12 cellular contexts compared by ENCODE assay signal in the genomic region with DNA sequence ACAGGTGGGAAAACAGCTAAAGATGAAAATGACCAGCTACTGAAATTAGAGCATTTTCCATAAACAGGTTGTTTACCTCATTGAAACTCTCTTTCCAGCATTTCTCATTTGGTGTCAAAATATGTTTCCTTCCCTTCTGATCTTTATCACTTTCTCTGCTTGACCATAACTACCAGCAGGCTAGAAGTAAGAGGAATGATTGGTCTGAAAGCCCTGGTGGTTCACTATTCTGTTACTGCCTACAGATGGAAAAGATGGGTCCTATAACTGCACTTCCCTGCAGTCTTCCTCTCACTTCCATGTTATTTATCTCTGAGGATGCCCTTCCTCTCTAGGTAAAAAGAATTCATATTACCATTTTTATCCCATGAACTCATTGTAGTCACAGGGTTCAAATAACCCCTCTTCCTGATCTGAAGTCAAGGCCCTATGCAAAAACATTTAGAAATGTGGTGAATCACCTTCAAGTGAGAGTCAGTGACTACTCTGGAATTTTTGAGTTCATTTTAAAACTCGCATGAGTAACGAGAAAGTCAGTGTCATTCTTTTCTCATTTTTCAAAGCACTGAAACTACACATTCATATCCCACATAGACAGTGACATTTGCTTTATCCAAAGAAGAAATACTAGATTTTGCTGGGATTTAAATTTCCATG. TPM values are rescaled to one million over a fixed set of nuclear protein-coding genes. Genes with fewer than 3 reads are reported as not detected.
A peak's percentile ranks its signal among the peaks of the same experiment; 100 is the strongest.
DNase-seq lines count a peak whose midpoint lies in the region; ATAC-seq and TF ChIP-seq lines count a peak whose summit lies in the region.
"Had no signal": no experiment of that assay in that cellular context is flagged by ENCODE, and none has a peak within 500 bp of the region (broad histone marks: within the 10 kb centered on the region; RNA-seq: fewer than 3 reads in every experiment).

No MANE protein-coding gene starts in this region.

- TF ChIP-seq POLR2A in Peyer's patch (IDR thresholded peaks at IDR 0.05), result no peak

- DNase-seq in EH (ENCODE audit: low read depth) (peak; percentile 93), Panc1 (ENCODE audit: low read depth, low spot score) (peak; percentile 35), epithelial cell of prostate (ENCODE audit: low read depth, low spot score) (peak; percentile 76), osteocyte (ENCODE audit: extremely low spot score, unreplicated experiment) (no peak), natural killer cell (no peak), Peyer's patch (no peak)
- no peak for DNase-seq in stimulated activated CD4-positive, alpha-beta T cell treated with anti-CD3 and anti-CD28 coated beads, Interleukin-15, amount 100 ng/mL, for 24 hours
- DNase-seq: activated CD4-positive, alpha-beta memory T cell treated with anti-CD3 and anti-CD28 coated beads, Interleukin-2, amount 10 ng/mL, durations not matched to agents 7 days and 5 days; NCI-H2227 treated with DMSO at 0.1 percent for 48 hours; SJCRH30 had no signal

- H3K36me3 Mint-ChIP-seq in osteocyte (ENCODE audit: unreplicated experiment) (no peaks in the 10 kb centered on the region), natural killer cell (no peaks in the 10 kb centered on the region)

- CTCF ChIA-PET in Panc1 (lab: Charles Lee), result no interaction called here

- POLR2A ChIA-PET in Panc1 (lab: Charles Lee), result no interaction called here

- H3K4me1 ChIP-seq in Panc1 (ENCODE audit: control insufficient read depth, insufficient read depth, low read length), result no peaks in the 10 kb centered on the region
- peaks cover 0 to 7% (median 0%) of the 10 kb centered on the region in 4 donors for H3K4me1 ChIP-seq in Peyer's patch
- H3K4me1 ChIP-seq: SJCRH30 had no signal

- no peaks in the 10 kb centered on the region for H3K27me3 ChIP-seq in Panc1 (ENCODE audit: control insufficient read depth, insufficient read depth, low read length)
- H3K27me3 ChIP-seq in Peyer's patch, result no peaks in the 10 kb centered on the region
- H3K27me3 ChIP-seq: right atrium auricular region, SJCRH30 had no signal

- no peak overlapping the region for H3K4me3 ChIP-seq in Panc1 (ENCODE audit: low read depth in 2 of 2, low read length in 2 of 2)
- no peak overlapping the region for H3K4me3 ChIP-seq in Peyer's patch
- H3K4me3 ChIP-seq: right atrium auricular region, SJCRH30 had no signal

- BruUV-seq in Panc1 (replicated peaks; lab: Mats Ljungman, UMichigan), result no TSS peak

- H3K4me1 Mint-ChIP-seq in osteocyte (ENCODE audit: unreplicated experiment), result peaks cover 54% of the 10 kb centered on the region
- H3K4me1 Mint-ChIP-seq in natural killer cell, result no peaks in the 10 kb centered on the region
- H3K4me1 Mint-ChIP-seq: activated CD4-positive, alpha-beta memory T cell treated with anti-CD3 and anti-CD28 coated beads, Interleukin-2, amount 10 ng/mL, durations not matched to agents 7 days and 5 days had no signal

- in situ Hi-C loops in Panc1 (cut with HindIII; ENCODE audit: low pct_unique_long_range_greater_than_20kb, low sequenced_read_pairs), result no loop called here

- H3K9me3 Mint-ChIP-seq in osteocyte (ENCODE audit: unreplicated experiment) (peaks cover 3% of the 10 kb centered on the region), natural killer cell (peaks cover 0 to 3% of the 10 kb centered on the region in 2 donors)
- H3K9me3 Mint-ChIP-seq: activated CD4-positive, alpha-beta memory T cell treated with anti-CD3 and anti-CD28 coated beads, Interleukin-2, amount 10 ng/mL, durations not matched to agents 7 days and 5 days had no signal

- H3K9me3 ChIP-seq in Panc1 (ENCODE audit: control insufficient read depth, insufficient read depth, low read depth, low read length), result no peaks in the 10 kb centered on the region
- no peaks in the 10 kb centered on the region for H3K9me3 ChIP-seq in Peyer's patch
- H3K9me3 ChIP-seq: right atrium auricular region, SJCRH30 had no signal

- TF ChIP-seq CTCF in Panc1 (IDR thresholded peaks at IDR 0.05) (no peak), osteocyte (IDR thresholded peaks at IDR 0.05) (no peak), natural killer cell (IDR thresholded peaks at IDR 0.05) (no peak), Peyer's patch (IDR thresholded peaks at IDR 0.05) (no peak)

- H3K27me3 Mint-ChIP-seq in osteocyte (ENCODE audit: unreplicated experiment) (no peaks in the 10 kb centered on the region), natural killer cell (ENCODE audit: low read depth in 2 of 2) (no peaks in the 10 kb centered on the region)
- H3K27me3 Mint-ChIP-seq: activated CD4-positive, alpha-beta memory T cell treated with anti-CD3 and anti-CD28 coated beads, Interleukin-2, amount 10 ng/mL, durations not matched to agents 7 days and 5 days had no signal

- H3K27ac ChIP-seq in Panc1 (ENCODE audit: low read length), result no peak overlapping the region
- peak overlapping the region; percentile 96 for H3K27ac ChIP-seq in epithelial cell of prostate
- H3K27ac ChIP-seq in Peyer's patch, result no peak overlapping the region
- H3K27ac ChIP-seq: SJCRH30 had no signal

- ATAC-seq in Panc1 (no peak), natural killer cell (no peak), HG03354 (IDR thresholded peaks at IDR 0.05; ENCODE audit: poor library complexity, severe bottlenecking, unreplicated experiment) (no peak)

- H3K27ac Mint-ChIP-seq in osteocyte (ENCODE audit: unreplicated experiment) (peak overlapping the region; percentile 91), natural killer cell (no peak overlapping the region)
- H3K27ac Mint-ChIP-seq: activated CD4-positive, alpha-beta memory T cell treated with anti-CD3 and anti-CD28 coated beads, Interleukin-2, amount 10 ng/mL, durations not matched to agents 7 days and 5 days had no signal

- intact Hi-C loops in Panc1 (cut with micrococcal nuclease; ENCODE audit: unreplicated experiment) (no loop called here), natural killer cell (cut with micrococcal nuclease) (no loop called here)

- H3K4me3 Mint-ChIP-seq in osteocyte (ENCODE audit: unreplicated experiment), result peak overlapping the region; percentile 28
- H3K4me3 Mint-ChIP-seq in natural killer cell, result no peak overlapping the region
- H3K4me3 Mint-ChIP-seq: activated CD4-positive, alpha-beta memory T cell treated with anti-CD3 and anti-CD28 coated beads, Interleukin-2, amount 10 ng/mL, durations not matched to agents 7 days and 5 days had no signal

- H3K36me3 ChIP-seq in Panc1 (ENCODE audit: control insufficient read depth, insufficient read depth, low read length), result no peaks in the 10 kb centered on the region
- no peaks in the 10 kb centered on the region for H3K36me3 ChIP-seq in Peyer's patch
- H3K36me3 ChIP-seq: right atrium auricular region, SJCRH30 had no signal

RNA-seq across cellular contexts. Expression of gene ZNF474, which starts 51.6 kb away (rescaled TPM):
- total RNA-seq in Panc1 (2021; ENCODE audit: unreplicated experiment), result not detected
- not detected for polyA plus RNA-seq in Panc1 (2012; ENCODE audit: insufficient read length)
- not detected in 2 replicates for total RNA-seq in osteocyte
- total RNA-seq in natural killer cell, result under 1 TPM in 1 of 3 donors, not detected in 2; 0.21 TPM
- total RNA-seq in Peyer's patch, result under 1 TPM in 1 of 4 donors, not detected in 3; 0.54 TPM
- total RNA-seq: activated CD4-positive, alpha-beta memory T cell treated with anti-CD3 and anti-CD28 coated beads, Interleukin-2, amount 10 ng/mL, durations not matched to agents 7 days and 5 days; right atrium auricular region had no signal

Comparison
In these comparisons a context has a peak if more than half of its experiments do, and no peak if none do; other contexts are left out.
1. DNase-seq: peak in EH (single experiment), Panc1 (single experiment) and epithelial cell of prostate (single experiment); none in osteocyte (single experiment), natural killer cell (single experiment), Peyer's patch (0 of 3) and stimulated activated CD4-positive, alpha-beta T cell treated with anti-CD3 and anti-CD28 coated beads, Interleukin-15, amount 100 ng/mL, for 24 hours (single experiment).